20 cellular contexts compared by ENCODE assay signal in genomic region chr12:43102506-43103269, GRCh38.
A peak's percentile ranks its signal among the peaks of the same experiment; 100 is the strongest.
DNase-seq lines count a peak whose midpoint lies in the region; ATAC-seq, FAIRE-seq and TF ChIP-seq lines count a peak whose summit lies in the region.
"Had no signal": no experiment of that assay in that cellular context is flagged by ENCODE, and none has a peak within 500 bp of the region (broad histone marks: within the 10 kb centered on the region; RNA-seq: fewer than 3 reads in every experiment).

No MANE protein-coding gene starts in this region.

- FAIRE-seq in HepG2 (lab: Jason Lieb, UNC): no peak
- FAIRE-seq: GM12891, GM18507 had no signal

- TF ChIP-seq POLR2A in HepG2 (IDR thresholded peaks at IDR 0.05; ENCODE audit: insufficient read depth in 1 of 2, low read depth in 2 of 2, low read length in 2 of 2) (no peak), right lobe of liver (IDR thresholded peaks at IDR 0.05) (no peak)

- BruUV-seq in HepG2 (replicated peaks; lab: Mats Ljungman, UMichigan) (no TSS peak), mammary epithelial cell (replicated peaks; lab: Mats Ljungman, UMichigan) (no TSS peak)

- in situ Hi-C loops in HepG2 (cut with HindIII; ENCODE audit: extremely low pct_ligation_motif_present, low pct_unique_long_range_greater_than_20kb) (no loop called here), mammary epithelial cell (cut with MboI; ENCODE audit: low sequenced_read_pairs in 2 of 2) (no loop called here)

- WGBS in HepG2 (ENCODE audit: low lambda C conversion rate): 5% methylated on average over 4 of the region's 4 CpGs
- WGBS in right lobe of liver (ENCODE audit: insufficient coverage, low coverage, low lambda C conversion rate, missing lambda C conversion rate): 20% methylated on average over 4 of the region's 4 CpGs
- 33 to 60% methylated on average over 1 of the region's 4 CpGs for WGBS in mesodermal cell (ENCODE audit: insufficient coverage in 2 of 2), 2 experiments
- 88% methylated on average over 4 of the region's 4 CpGs for WGBS in mammary epithelial cell (ENCODE audit: low coverage, missing lambda C conversion rate)

- H2AFZ ChIP-seq in HepG2 (ENCODE audit: low read length) (no peak overlapping the region), mammary epithelial cell (ENCODE audit: low read depth, low read length) (no peak overlapping the region)

- intact Hi-C loops in HepG2 (cut with micrococcal nuclease; ENCODE audit: unreplicated experiment) (no loop called here), right lobe of liver (cut with DNase I) (no loop called here), mammary epithelial cell (cut with micrococcal nuclease) (no loop called here)

- no peak for ATAC-seq in HepG2
- ATAC-seq in right lobe of liver: no peak
- ATAC-seq in HG02759 (IDR thresholded peaks at IDR 0.05; ENCODE audit: unreplicated experiment): no peak
- ATAC-seq: Panc1 had no signal

- no peak for TF ChIP-seq RAD21 in HepG2 (CRISPR knock-in tag; IDR thresholded peaks at IDR 0.05)

- CTCF ChIA-PET in HepG2 (lab: Yijun Ruan, JAX; ENCODE audit: low intra/inter-chr PET ratio, low total read pairs) (no interaction called here), mammary epithelial cell (lab: Charles Lee; ENCODE audit: low non-redundant PET) (no interaction called here)

- no peaks in the 10 kb centered on the region for H3K36me3 ChIP-seq in HepG2 (replicated peaks in 1 of 2; ENCODE audit: control insufficient read depth in 1 of 2, insufficient read depth in 2 of 2, low read length in 2 of 2)
- no peaks in the 10 kb centered on the region for H3K36me3 ChIP-seq in right lobe of liver
- no peaks in the 10 kb centered on the region for H3K36me3 ChIP-seq in mesodermal cell (ENCODE audit: control insufficient read depth, insufficient read depth, low read length)
- no peaks in the 10 kb centered on the region for H3K36me3 ChIP-seq in mammary epithelial cell (ENCODE audit: insufficient read depth, low read length)

- H3K27ac ChIP-seq in HepG2 (ENCODE audit: extremely low read length, insufficient read depth, low read length) (no peak overlapping the region), right lobe of liver (no peak overlapping the region), mesodermal cell (ENCODE audit: low read depth, low read length, severe bottlenecking) (peak overlapping the region; percentile 26), mammary epithelial cell (ENCODE audit: insufficient read depth, low read depth, low read length) (no peak overlapping the region)

- H3K4me3 ChIP-seq in HepG2 (replicated peaks in 1 of 3; ENCODE audit: insufficient read depth in 1 of 3, low read depth in 2 of 3, low read length in 3 of 3) (no peak overlapping the region), right lobe of liver (no peak overlapping the region), mesodermal cell (ENCODE audit: extremely low read depth, insufficient read depth, low read length, poor library complexity, severe bottlenecking) (no peak overlapping the region), mammary epithelial cell (replicated peaks in 1 of 3; ENCODE audit: insufficient read depth in 1 of 3, low read depth in 2 of 3, low read length in 3 of 3) (no peak overlapping the region)

- no peaks in the 10 kb centered on the region for H3K79me2 ChIP-seq in HepG2 (ENCODE audit: insufficient read depth, low read length)
- no peaks in the 10 kb centered on the region for H3K79me2 ChIP-seq in mammary epithelial cell (ENCODE audit: insufficient read depth, low read length)

- H3K4me2 ChIP-seq in HepG2 (ENCODE audit: low read depth, low read length) (no peak overlapping the region), mammary epithelial cell (ENCODE audit: insufficient read depth, low read depth, low read length) (no peak overlapping the region)

- no peaks in the 10 kb centered on the region for H3K4me1 ChIP-seq in HepG2 (ENCODE audit: insufficient read depth, low read length)
- H3K4me1 ChIP-seq in right lobe of liver: no peaks in the 10 kb centered on the region
- peaks cover 43% of the 10 kb centered on the region for H3K4me1 ChIP-seq in mesodermal cell (ENCODE audit: control insufficient read depth, insufficient read depth, low read length, poor library complexity, severe bottlenecking)
- no peaks in the 10 kb centered on the region for H3K4me1 ChIP-seq in mammary epithelial cell (ENCODE audit: insufficient read depth, low read length)

- no peak for DNase-seq in HepG2 (ENCODE audit: low spot score)
- DNase-seq in right lobe of liver: no peak
- peak; percentile 16 for DNase-seq in OCI-M1 (lab: John Stamatoyannopoulos, UW)
- no peak for DNase-seq in activated CD4-positive, alpha-beta T cell treated with anti-CD3 and anti-CD28 coated beads, Interleukin-2, amount 50 U/mL, for 1 hour
- no peak for DNase-seq in mammary epithelial cell
- no peak for DNase-seq in SKM-1 treated with dmso at 0.1 percent for 144 hours (lab: John Stamatoyannopoulos, UW; ENCODE audit: unreplicated experiment)
- DNase-seq: COR-L47, GOT3, Karpas-422, NCI-H1048, NCI-H1436, NCI-H2029, NCI-H345, NCI-H526, SW 1271 had no signal

- TF ChIP-seq CTCF in HepG2 (CRISPR knock-in tag; IDR thresholded peaks at IDR 0.05): no peak
- TF ChIP-seq CTCF in right lobe of liver (IDR thresholded peaks at IDR 0.05): no peak
- no peak for TF ChIP-seq CTCF in mammary epithelial cell (conservative IDR thresholded peaks at IDR 0.05 in 1 of 2, IDR thresholded peaks at IDR 0.05 in 1 of 2; ENCODE audit: extremely low read depth in 1 of 2, insufficient read depth in 1 of 2, low read depth in 1 of 2, low read length in 2 of 2)

- no peaks in the 10 kb centered on the region for H3K27me3 ChIP-seq in HepG2 (ENCODE audit: control insufficient read depth in 1 of 2, insufficient read depth in 2 of 2, low read length in 2 of 2)
- H3K27me3 ChIP-seq in right lobe of liver: no peaks in the 10 kb centered on the region
- H3K27me3 ChIP-seq in mammary epithelial cell (ENCODE audit: insufficient read depth, low read length): no peaks in the 10 kb centered on the region

- TF ChIP-seq EP300 in HepG2 (IDR thresholded peaks at IDR 0.05; ENCODE audit: low read depth in 2 of 2, low read length in 2 of 2) (no peak), HepG2 (CRISPR knock-in tag; IDR thresholded peaks at IDR 0.05; ENCODE audit: borderline replicate concordance) (no peak)

- H3K9ac ChIP-seq in HepG2 (ENCODE audit: insufficient read depth, low read depth, low read length) (no peak overlapping the region), mammary epithelial cell (ENCODE audit: insufficient read depth, low read length) (no peak overlapping the region)

- POLR2A ChIA-PET in HepG2 (lab: Yijun Ruan, JAX): no interaction called here

- dilution Hi-C loops in mammary epithelial cell (cut with HindIII; ENCODE audit: low sequenced_read_pairs): no loop called here

- H4K20me1 ChIP-seq in HepG2 (ENCODE audit: insufficient read depth, low read length): no peaks in the 10 kb centered on the region
- H4K20me1 ChIP-seq in mammary epithelial cell (ENCODE audit: insufficient read depth, low read length): no peaks in the 10 kb centered on the region

- H3K9me3 ChIP-seq in HepG2 (ENCODE audit: low read length) (no peaks in the 10 kb centered on the region; the same call in 1 of the 2 replicates), right lobe of liver (no peaks in the 10 kb centered on the region), mesodermal cell (ENCODE audit: control insufficient read depth, low read length) (no peaks in the 10 kb centered on the region), mammary epithelial cell (replicated peaks; ENCODE audit: insufficient read depth, low read length) (no peaks in the 10 kb centered on the region)

TF ChIP-seq in HepG2, 621 proteins besides CTCF, POLR2A, EP300 and RAD21:
- TF ChIP-seq CEBPB (IDR thresholded peaks at IDR 0.05; ENCODE audit: borderline replicate concordance, low read depth, low read length) (peak; percentile 31; the same call in 1 of the 2 replicates), BCL3 (CRISPR knock-in tag; IDR thresholded peaks at IDR 0.05) (no peak)
